1 cellular context compared by ENCODE assay signal in genomic region chr19:35143231-35143715, GRCh38.
TF ChIP-seq lines count a peak whose summit lies in the region.

FXYD7 (plus strand) TSS chr19:35143255; CDS start chr19:35143334, 79 bp downstream.

TF ChIP-seq in IMR-90, 13 proteins besides CTCF, POLR2A, EP300 and RAD21 (continued from another document):
- TF ChIP-seq ELK1 (IDR thresholded peaks at IDR 0.05; ENCODE audit: borderline replicate concordance, low read depth, low read length) (no peak), MXI1 (IDR thresholded peaks at IDR 0.05; ENCODE audit: borderline replicate concordance, low read depth, low read length) (no peak)
